Comparison of ENCODE assay signal across 8 cellular contexts in genomic region chr11:117096973-117097566, GRCh38. TPM values are rescaled to one million over a fixed set of nuclear protein-coding genes. Genes with fewer than 3 reads are reported as not detected.
A peak's percentile ranks its signal among the peaks of the same experiment; 100 is the strongest.
DNase-seq lines count a peak whose midpoint lies in the region; ATAC-seq and TF ChIP-seq lines count a peak whose summit lies in the region.

No MANE protein-coding gene starts in this region.

- H3K27ac ChIP-seq in SJCRH30: no peak overlapping the region
- peak overlapping the region; percentile 92 to 99 (median 98) for H3K27ac ChIP-seq in esophagus squamous epithelium
- peak overlapping the region; percentile 93 for H3K27ac ChIP-seq in psoas muscle

- 26 to 29% methylated on average over 9 of the region's 9 CpGs for WGBS in esophagus squamous epithelium, 2 donors
- 42 to 43% (median 42%) methylated on average over 9 of the region's 9 CpGs for WGBS in psoas muscle, 3 donors

- H3K4me1 ChIP-seq in SJCRH30 (no peaks in the 10 kb centered on the region; the same call in 1 of the 2 replicates), esophagus squamous epithelium (peaks cover 4 to 70% (median 43%) of the 10 kb centered on the region in 3 donors), psoas muscle (peaks cover 57% of the 10 kb centered on the region)

- no peak for TF ChIP-seq POLR2A in esophagus squamous epithelium (IDR thresholded peaks at IDR 0.05)

- H3K4me3 ChIP-seq in GM08714 (ENCODE audit: low read length) (peak overlapping the region; percentile 78), SJCRH30 (peak overlapping the region; percentile 74), esophagus squamous epithelium (peak overlapping the region; percentile 69 to 95 (median 88)), psoas muscle (peak overlapping the region; percentile 89)

- H3K9me3 ChIP-seq in SJCRH30 (replicated peaks) (no peaks in the 10 kb centered on the region), esophagus squamous epithelium (no peaks in the 10 kb centered on the region), psoas muscle (no peaks in the 10 kb centered on the region)

- H3K36me3 ChIP-seq in SJCRH30: no peaks in the 10 kb centered on the region
- H3K36me3 ChIP-seq in esophagus squamous epithelium: no peaks in the 10 kb centered on the region
- H3K36me3 ChIP-seq in psoas muscle (ENCODE audit: insufficient read depth in 1 of 2, low read depth in 1 of 2): no peaks in the 10 kb centered on the region

- no peaks in the 10 kb centered on the region for H3K27me3 ChIP-seq in SJCRH30
- H3K27me3 ChIP-seq in esophagus squamous epithelium: no peaks in the 10 kb centered on the region
- H3K27me3 ChIP-seq in psoas muscle (ENCODE audit: insufficient read depth in 3 of 3, low read length in 2 of 3): no peaks in the 10 kb centered on the region

- ATAC-seq in psoas muscle: no peak
- no peak for ATAC-seq in GM18861 (IDR thresholded peaks at IDR 0.05; ENCODE audit: unreplicated experiment)

- no peak for TF ChIP-seq CTCF in esophagus squamous epithelium (IDR thresholded peaks at IDR 0.05)
- no peak for TF ChIP-seq CTCF in psoas muscle (IDR thresholded peaks at IDR 0.05)

- DNase-seq in SJCRH30 (no peak), esophagus squamous epithelium (lab: John Stamatoyannopoulos, UW) (no peak), psoas muscle (no peak), NCI-H1436 treated with DMSO at 0.1 percent for 48 hours (lab: John Stamatoyannopoulos, UW) (no peak), NCI-H446 treated with DMSO at 0.1 percent for 48 hours (lab: John Stamatoyannopoulos, UW) (no peak)
- DNase-seq in effector CD8-positive, alpha-beta T cell (lab: John Stamatoyannopoulos, UW): no peak

- intact Hi-C loops in esophagus squamous epithelium (cut with DNase I): no loop called here
- intact Hi-C loops in psoas muscle (cut with DNase I): loop anchor here in 1 of 2 donors (5.0 kb wide), 2 partner anchors 50 to 105 kb away; no protein-coding TSS in a partner anchor

RNA-seq across cellular contexts. Expression of gene SIK3, which starts 1.2 kb away (rescaled TPM):
- total RNA-seq in SJCRH30 (2014; rRNA removed; shearing (Covaris generic)): 8.5 and 10.0 TPM in 2 replicates
- 10 to 100 TPM; 16.2 to 35.1 (median 20.3) TPM for total RNA-seq in esophagus squamous epithelium
- total RNA-seq in psoas muscle: 10 to 100 TPM; 39.8 to 47.4 (median 42.8) TPM
- 10 to 100 TPM; 16.3 to 22.2 (median 18.8) TPM for polyA plus RNA-seq in psoas muscle

RNA-seq across cellular contexts. Expression of gene PAFAH1B2, which starts 47.0 kb away (rescaled TPM):
- total RNA-seq in SJCRH30 (2014; rRNA removed; shearing (Covaris generic)): 70.2 and 72.8 TPM in 2 replicates
- total RNA-seq in esophagus squamous epithelium (10 to 100 TPM; 33.2 to 64.0 (median 48.5) TPM), psoas muscle (10 to 100 TPM; 30.8 to 46.3 (median 35.7) TPM)
- 10 to 100 TPM; 13.0 to 25.4 (median 17.4) TPM for polyA plus RNA-seq in psoas muscle
